Comparison of ENCODE assay signal across 27 cellular contexts in genomic region chr16:20695024-20695423, GRCh38. TPM values are rescaled to one million over a fixed set of nuclear protein-coding genes. Genes with fewer than 3 reads are reported as not detected.
"Had no signal": no experiment of that assay in that cellular context is flagged by ENCODE, and none has a peak within 500 bp of the region (broad histone marks: within the 10 kb centered on the region; RNA-seq: fewer than 3 reads in every experiment).

No MANE protein-coding gene starts in this region.

- H3K9me3 Mint-ChIP-seq: nephron; neural crest cell; stimulated activated effector memory CD8-positive, alpha-beta T cell treated with anti-CD3 and anti-CD28 coated beads, Interleukin-12 subunit alpha, Interleukin-12 subunit beta, amount 100 ng/mL, for 72 hours; stimulated activated naive CD8-positive, alpha-beta T cell treated with anti-CD3 and anti-CD28 coated beads, Interleukin-15, Interleukin-2, amounts not matched to agents 100 ng/mL and 50 ng/mL, for 24 hours; type B pancreatic cell had no signal

- H3K9me3 ChIP-seq: heart right ventricle, lower lobe of right lung, sigmoid colon, spleen, tibial nerve, uterus had no signal

- H3K36me3 ChIP-seq: heart right ventricle, lower lobe of right lung, sigmoid colon, spleen, tibial nerve, uterus had no signal

- H3K27ac ChIP-seq: heart right ventricle, hepatocyte, lower lobe of right lung, parathyroid adenoma, sigmoid colon, tibial nerve, uterus had no signal

- H3K36me3 Mint-ChIP-seq: naive thymus-derived CD8-positive, alpha-beta T cell; stimulated activated effector memory CD8-positive, alpha-beta T cell treated with anti-CD3 and anti-CD28 coated beads, Interleukin-12 subunit alpha, Interleukin-12 subunit beta, amount 100 ng/mL, for 72 hours; type B pancreatic cell had no signal

- H3K9ac ChIP-seq: parathyroid adenoma had no signal

- H3K27me3 ChIP-seq: hepatocyte, sigmoid colon, spleen, tibial nerve, uterus had no signal

- H2AFZ ChIP-seq: hepatocyte, parathyroid adenoma had no signal

- H3K4me1 ChIP-seq: lower lobe of right lung, parathyroid adenoma, sigmoid colon, tibial nerve, uterus had no signal

- H3K27ac Mint-ChIP-seq: naive thymus-derived CD8-positive, alpha-beta T cell; nephron; stimulated activated effector memory CD8-positive, alpha-beta T cell treated with anti-CD3 and anti-CD28 coated beads, Interleukin-12 subunit alpha, Interleukin-12 subunit beta, amount 100 ng/mL, for 72 hours; stimulated activated naive CD8-positive, alpha-beta T cell treated with anti-CD3 and anti-CD28 coated beads, Interleukin-15, Interleukin-2, amounts not matched to agents 100 ng/mL and 50 ng/mL, for 24 hours; type B pancreatic cell had no signal

- H3K4me1 Mint-ChIP-seq: naive thymus-derived CD8-positive, alpha-beta T cell; nephron; neural crest cell; stimulated activated effector memory CD8-positive, alpha-beta T cell treated with anti-CD3 and anti-CD28 coated beads, Interleukin-12 subunit alpha, Interleukin-12 subunit beta, amount 100 ng/mL, for 72 hours had no signal

- ATAC-seq: heart right ventricle; left ventricle myocardium superior; lower lobe of right lung; naive thymus-derived CD8-positive, alpha-beta T cell; right cardiac atrium; stimulated activated effector memory CD8-positive, alpha-beta T cell treated with anti-CD3 and anti-CD28 coated beads, Interleukin-12 subunit alpha, Interleukin-12 subunit beta, amount 100 ng/mL, for 72 hours had no signal

- H3K4me2 ChIP-seq: hepatocyte had no signal

- FAIRE-seq: small intestine had no signal

- H3K79me2 ChIP-seq: hepatocyte, parathyroid adenoma had no signal

- H3K4me3 ChIP-seq: heart right ventricle, hepatocyte, lower lobe of right lung, sigmoid colon, spleen, tibial nerve, uterus had no signal

- H3K4me3 Mint-ChIP-seq: naive thymus-derived CD8-positive, alpha-beta T cell; nephron; neural crest cell; stimulated activated effector memory CD8-positive, alpha-beta T cell treated with anti-CD3 and anti-CD28 coated beads, Interleukin-12 subunit alpha, Interleukin-12 subunit beta, amount 100 ng/mL, for 72 hours; stimulated activated naive CD8-positive, alpha-beta T cell treated with anti-CD3 and anti-CD28 coated beads, Interleukin-15, Interleukin-2, amounts not matched to agents 100 ng/mL and 50 ng/mL, for 24 hours; type B pancreatic cell had no signal

- DNase-seq: heart right ventricle; islet precursor cell; left ventricle myocardium superior; lower lobe of right lung; mammary epithelial cell; mesenchymal stem cell; naive thymus-derived CD8-positive, alpha-beta T cell; nucleus accumbens; retina; right cardiac atrium; sigmoid colon; small intestine; spleen; stimulated activated CD4-positive, alpha-beta T cell treated with anti-CD3 and anti-CD28 coated beads, Interleukin-4, amount 100 ng/mL, for 24 hours; stimulated activated naive CD4-positive, alpha-beta T cell; substantia nigra; uterus had no signal

- H3K27me3 Mint-ChIP-seq: type B pancreatic cell had no signal

RNA-seq across cellular contexts. Expression of gene ACSM1, which starts 2.5 kb away (rescaled TPM):
- total RNA-seq: neural crest cell, osteoblast, temporal lobe had no signal
